ENCODE assay signal across 16 cellular contexts in genomic region chr2:2655451-2655850, GRCh38.
A peak's percentile ranks its signal among the peaks of the same experiment; 100 is the strongest.
DNase-seq lines count a peak whose midpoint lies in the region; ATAC-seq and TF ChIP-seq lines count a peak whose summit lies in the region.
"Had no signal": no experiment of that assay in that cellular context is flagged by ENCODE, and none has a peak within 500 bp of the region (broad histone marks: within the 10 kb centered on the region; RNA-seq: fewer than 3 reads in every experiment).

No MANE protein-coding gene starts in this region.

- H3K36me3 ChIP-seq in cardiac muscle cell (no peaks in the 10 kb centered on the region), upper lobe of right lung (no peaks in the 10 kb centered on the region)

- ATAC-seq in left cardiac atrium (no peak), upper lobe of right lung (peak; percentile 10)

- intact Hi-C loops in left cardiac atrium (cut with DNase I) = no loop called here
- intact Hi-C loops in upper lobe of right lung (cut with DNase I) = no loop called here

- DNase-seq in cardiac muscle cell (ENCODE audit: low read depth in 1 of 2, low spot score in 1 of 2) (no peak), left cardiac atrium (no peak), NCI-H524 (lab: John Stamatoyannopoulos, UW) (peak; percentile 60 to 79), left kidney (ENCODE audit: low read depth, low spot score) (peak; percentile 69), upper lobe of right lung (no peak), GM10266 (ENCODE audit: extremely low spot score) (no peak), coronary artery (ENCODE audit: low spot score) (no peak)
- DNase-seq in stimulated activated naive CD4-positive, alpha-beta T cell (lab: John Stamatoyannopoulos, UW) = no peak
- DNase-seq: DMS 273 treated with DMSO at 0.1 percent for 48 hours, GOT3, KG1, NCI-H187, NCI-H774 had no signal

- H3K9me3 ChIP-seq in cardiac muscle cell (ENCODE audit: low read depth) (no peaks in the 10 kb centered on the region), upper lobe of right lung (no peaks in the 10 kb centered on the region)

- H3K27ac ChIP-seq in cardiac muscle cell (peak overlapping the region; percentile 56), upper lobe of right lung (no peak overlapping the region), coronary artery (no peak overlapping the region)
- H3K27ac ChIP-seq: A549; BLaER1 treated with 17β-estradiol and CSF1 and Interleukin-3, amounts not matched to agents 10 nM and 100 nM; SK-N-MC had no signal

- H3K4me3 ChIP-seq in cardiac muscle cell (no peak overlapping the region), upper lobe of right lung (no peak overlapping the region), coronary artery (no peak overlapping the region)
- H3K4me3 ChIP-seq: A549; BLaER1 treated with 17β-estradiol and CSF1 and Interleukin-3, amounts not matched to agents 10 nM and 100 nM; SK-N-MC had no signal

- TF ChIP-seq CTCF in cardiac muscle cell (IDR thresholded peaks at IDR 0.05; ENCODE audit: low read depth, low read length) = no peak
- no peak for TF ChIP-seq CTCF in upper lobe of right lung (IDR thresholded peaks at IDR 0.05)
- TF ChIP-seq CTCF in GM10266 (IDR thresholded peaks at IDR 0.05; ENCODE audit: control insufficient read depth, insufficient read depth, low read depth, missing control alignments) = no peak
- no peak for TF ChIP-seq CTCF in coronary artery (IDR thresholded peaks at IDR 0.05)

- H3K4me1 ChIP-seq in cardiac muscle cell (ENCODE audit: low read depth) (peaks cover 30% of the 10 kb centered on the region), upper lobe of right lung (no peaks in the 10 kb centered on the region)
- H3K4me1 ChIP-seq: A549; BLaER1 treated with 17β-estradiol and CSF1 and Interleukin-3, amounts not matched to agents 10 nM and 100 nM had no signal

- H3K27me3 ChIP-seq in cardiac muscle cell (no peaks in the 10 kb centered on the region), upper lobe of right lung (peaks cover 8% of the 10 kb centered on the region)
- H3K27me3 ChIP-seq: BLaER1 treated with 17β-estradiol and CSF1 and Interleukin-3, amounts not matched to agents 10 nM and 100 nM had no signal

Comparison
In these comparisons a context has a peak if more than half of its experiments do, and no peak if none do; other contexts are left out.
1. DNase-seq: peak in NCI-H524 (2 of 2) and left kidney (single experiment); none in cardiac muscle cell (0 of 2), left cardiac atrium (single experiment), upper lobe of right lung (single experiment), GM10266 (single experiment), stimulated activated naive CD4-positive, alpha-beta T cell (0 of 6) and coronary artery (single experiment).